In genomic region chr2:78977661-78978145, GRCh38 we compare ENCODE assay signal across 12 cellular contexts. TPM values are rescaled to one million over a fixed set of nuclear protein-coding genes. Genes with fewer than 3 reads are reported as not detected.
A peak's percentile ranks its signal among the peaks of the same experiment; 100 is the strongest.
DNase-seq lines count a peak whose midpoint lies in the region; ATAC-seq and TF ChIP-seq lines count a peak whose summit lies in the region.
"Had no signal": no experiment of that assay in that cellular context is flagged by ENCODE, and none has a peak within 500 bp of the region (broad histone marks: within the 10 kb centered on the region; RNA-seq: fewer than 3 reads in every experiment).

No MANE protein-coding gene starts in this region.

- H3K36me3 ChIP-seq in neutrophil: no peaks in the 10 kb centered on the region
- H3K36me3 ChIP-seq in GM23248 (ENCODE audit: low read depth): no peaks in the 10 kb centered on the region
- H3K36me3 ChIP-seq: right atrium auricular region had no signal

- H3K27me3 Mint-ChIP-seq in osteocyte (ENCODE audit: unreplicated experiment): no peaks in the 10 kb centered on the region
- H3K27me3 Mint-ChIP-seq in activated CD4-positive, alpha-beta T cell treated with anti-CD3 and anti-CD28 coated beads, Interleukin-2, amount 10 ng/mL, durations not matched to agents 7 days and 5 days: no peaks in the 10 kb centered on the region

- H3K4me3 ChIP-seq in HL-60 (replicated peaks; ENCODE audit: insufficient read depth, low read length) (no peak overlapping the region), neutrophil (ENCODE audit: low read depth in 1 of 2, low read length in 1 of 2) (peak overlapping the region in 1 of 2 experiments; percentile 17), GM23248 (no peak overlapping the region)
- H3K4me3 ChIP-seq: right atrium auricular region had no signal

- no peak overlapping the region for H3K4me2 ChIP-seq in GM23248 (ENCODE audit: unreplicated experiment)

- H3K9me2 ChIP-seq in GM23248 (ENCODE audit: insufficient read depth): no peaks in the 10 kb centered on the region

- no peak overlapping the region for H3K4me3 Mint-ChIP-seq in osteocyte (ENCODE audit: unreplicated experiment)
- H3K4me3 Mint-ChIP-seq in activated CD4-positive, alpha-beta T cell treated with anti-CD3 and anti-CD28 coated beads, Interleukin-2, amount 10 ng/mL, durations not matched to agents 7 days and 5 days: no peak overlapping the region
- H3K4me3 Mint-ChIP-seq: activated T-cell treated with anti-CD3 and anti-CD28 coated beads, Interleukin-2, amount 50 U/mL, for 4 hours; stimulated activated naive CD8-positive, alpha-beta T cell treated with anti-CD3 and anti-CD28 coated beads, Interleukin-15, Interleukin-2, amounts not matched to agents 100 ng/mL and 50 ng/mL, for 24 hours had no signal

- H3K79me2 ChIP-seq in GM23248 (ENCODE audit: insufficient read depth): no peaks in the 10 kb centered on the region

- DNase-seq in HL-60 (ENCODE audit: low read depth in 1 of 2, low spot score in 1 of 2) (peak; percentile 47 to 87), osteocyte (ENCODE audit: extremely low spot score, unreplicated experiment) (no peak), GM23248 (no peak)
- no peak for DNase-seq in activated naive CD4-positive, alpha-beta T cell treated with anti-CD3 and anti-CD28 coated beads, Interleukin-2, amount 50 U/mL, for 72 hours (ENCODE audit: low spot score in 2 of 2)
- no peak for DNase-seq in activated CD4-positive, alpha-beta T cell treated with anti-CD3 and anti-CD28 coated beads, Interleukin-2, amount 10 ng/mL, durations not matched to agents 7 days and 5 days
- DNase-seq: activated T-cell treated with anti-CD3 and anti-CD28 coated beads, Interleukin-2, amount 50 U/mL, for 4 hours; effector memory CD4-positive, alpha-beta T cell had no signal

- H3F3A ChIP-seq in GM23248 (ENCODE audit: insufficient read depth): no peaks in the 10 kb centered on the region

- no peak overlapping the region for H3K9ac ChIP-seq in GM23248

- H3K9me3 Mint-ChIP-seq in osteocyte (ENCODE audit: unreplicated experiment): no peaks in the 10 kb centered on the region
- peaks cover 4 to 7% of the 10 kb centered on the region in 2 donors for H3K9me3 Mint-ChIP-seq in activated naive CD4-positive, alpha-beta T cell treated with anti-CD3 and anti-CD28 coated beads, Interleukin-2, amount 50 U/mL, for 72 hours
- H3K9me3 Mint-ChIP-seq in activated CD4-positive, alpha-beta T cell treated with anti-CD3 and anti-CD28 coated beads, Interleukin-2, amount 10 ng/mL, durations not matched to agents 7 days and 5 days: peaks cover 2% of the 10 kb centered on the region

- H4K20me1 ChIP-seq in GM23248 (ENCODE audit: insufficient read depth): no peaks in the 10 kb centered on the region

- no peaks in the 10 kb centered on the region for H3K36me3 Mint-ChIP-seq in osteocyte (ENCODE audit: unreplicated experiment)
- H3K36me3 Mint-ChIP-seq in activated naive CD4-positive, alpha-beta T cell treated with anti-CD3 and anti-CD28 coated beads, Interleukin-2, amount 50 U/mL, for 72 hours: peaks cover 0 to 5% of the 10 kb centered on the region in 2 donors
- H3K36me3 Mint-ChIP-seq in activated CD4-positive, alpha-beta T cell treated with anti-CD3 and anti-CD28 coated beads, Interleukin-2, amount 10 ng/mL, durations not matched to agents 7 days and 5 days (ENCODE audit: low read depth): no peaks in the 10 kb centered on the region

- H3K27ac ChIP-seq in HL-60 (replicated peaks) (peak overlapping the region; percentile 33; the same call in 1 of the 2 replicates), neutrophil (peak overlapping the region; percentile 82), GM23248 (no peak overlapping the region)
- H3K27ac ChIP-seq: right atrium auricular region had no signal

- no peak overlapping the region for H2AFZ ChIP-seq in GM23248

- no peak for TF ChIP-seq CTCF in HL-60 (IDR thresholded peaks at IDR 0.05; ENCODE audit: insufficient read depth, low read length)
- TF ChIP-seq CTCF in neutrophil (IDR thresholded peaks at IDR 0.05): no peak
- no peak for TF ChIP-seq CTCF in osteocyte (IDR thresholded peaks at IDR 0.05)

- peaks cover 12 to 32% of the 10 kb centered on the region in 2 experiments for H3K4me1 ChIP-seq in neutrophil (ENCODE audit: control insufficient read depth in 1 of 2, insufficient read depth in 1 of 2, low read depth in 1 of 2, low read length in 1 of 2)
- H3K4me1 ChIP-seq in GM23248 (ENCODE audit: insufficient read depth): no peaks in the 10 kb centered on the region
- H3K4me1 ChIP-seq: right atrium auricular region had no signal

- CTCF ChIA-PET in activated CD4-positive, alpha-beta T cell treated with anti-CD3 and anti-CD28 coated beads, Interleukin-2, amount 10 ng/mL, durations not matched to agents 7 days and 5 days (lab: Charles Lee): no interaction called here

- POLR2A ChIA-PET in activated CD4-positive, alpha-beta T cell treated with anti-CD3 and anti-CD28 coated beads, Interleukin-2, amount 10 ng/mL, durations not matched to agents 7 days and 5 days (lab: Charles Lee): no interaction called here

- 12 to 18% methylated on average over 4 of the region's 4 CpGs for WGBS in GM23248 (ENCODE audit: low coverage in 1 of 2, low lambda C conversion rate in 2 of 2, missing lambda C conversion rate in 2 of 2), 2 experiments

- ATAC-seq in GM19025 (IDR thresholded peaks at IDR 0.05; ENCODE audit: low read depth, unreplicated experiment) (peak; percentile 92), HG02759 (IDR thresholded peaks at IDR 0.05; ENCODE audit: unreplicated experiment) (peak; percentile 93)
- no peak for ATAC-seq in activated naive CD4-positive, alpha-beta T cell treated with anti-CD3 and anti-CD28 coated beads, Interleukin-2, amount 50 U/mL, for 72 hours
- ATAC-seq: activated T-cell treated with anti-CD3 and anti-CD28 coated beads, Interleukin-2, amount 50 U/mL, for 4 hours had no signal

- no peaks in the 10 kb centered on the region for H3K4me1 Mint-ChIP-seq in osteocyte (ENCODE audit: unreplicated experiment)
- H3K4me1 Mint-ChIP-seq in activated CD4-positive, alpha-beta T cell treated with anti-CD3 and anti-CD28 coated beads, Interleukin-2, amount 10 ng/mL, durations not matched to agents 7 days and 5 days: no peaks in the 10 kb centered on the region

- in situ Hi-C loops in GM23248 (cut with MboI): no loop called here

- H3K9me3 ChIP-seq in neutrophil: no peaks in the 10 kb centered on the region
- H3K9me3 ChIP-seq in GM23248 (ENCODE audit: low read depth): no peaks in the 10 kb centered on the region
- H3K9me3 ChIP-seq: right atrium auricular region had no signal

- H3K27me3 ChIP-seq in HL-60 (ENCODE audit: insufficient read depth, poor library complexity, severe bottlenecking): no peaks in the 10 kb centered on the region
- peaks cover 15% of the 10 kb centered on the region for H3K27me3 ChIP-seq in neutrophil
- no peaks in the 10 kb centered on the region for H3K27me3 ChIP-seq in GM23248 (replicated peaks; ENCODE audit: insufficient read depth)

- H3K27ac Mint-ChIP-seq in osteocyte (ENCODE audit: unreplicated experiment): no peak overlapping the region
- no peak overlapping the region for H3K27ac Mint-ChIP-seq in activated naive CD4-positive, alpha-beta T cell treated with anti-CD3 and anti-CD28 coated beads, Interleukin-2, amount 50 U/mL, for 72 hours
- H3K27ac Mint-ChIP-seq in activated CD4-positive, alpha-beta T cell treated with anti-CD3 and anti-CD28 coated beads, Interleukin-2, amount 10 ng/mL, durations not matched to agents 7 days and 5 days: no peak overlapping the region
- H3K27ac Mint-ChIP-seq: stimulated activated naive CD8-positive, alpha-beta T cell treated with anti-CD3 and anti-CD28 coated beads, Interleukin-15, Interleukin-2, amounts not matched to agents 100 ng/mL and 50 ng/mL, for 24 hours had no signal

RNA-seq across cellular contexts. Expression of gene REG3G, which starts 47.8 kb away (rescaled TPM):
- not detected in 2 replicates for total RNA-seq in osteocyte
- total RNA-seq in GM23248 (2014; rRNA removed; shearing (Covaris generic)): not detected in 2 replicates
- not detected in 2 replicates for polyA plus RNA-seq in GM23248 (2016; fragmentation: Nextera tagmentation; extraction: Ambion mirVana)
- not detected for total RNA-seq in activated naive CD4-positive, alpha-beta T cell treated with anti-CD3 and anti-CD28 coated beads, Interleukin-2, amount 50 U/mL, for 72 hours
- not detected for total RNA-seq in activated CD4-positive, alpha-beta T cell treated with anti-CD3 and anti-CD28 coated beads, Interleukin-2, amount 10 ng/mL, durations not matched to agents 7 days and 5 days
- total RNA-seq: right atrium auricular region had no signal

Comparison
In these comparisons a context has a peak if more than half of its experiments do, and no peak if none do; other contexts are left out.
1. ATAC-seq: peak in GM19025 (single experiment) and HG02759 (single experiment); none in activated naive CD4-positive, alpha-beta T cell treated with anti-CD3 and anti-CD28 coated beads, Interleukin-2, amount 50 U/mL, for 72 hours (0 of 2).
2. DNase-seq: peak in HL-60 (2 of 2); none in osteocyte (single experiment), GM23248 (single experiment), activated naive CD4-positive, alpha-beta T cell treated with anti-CD3 and anti-CD28 coated beads, Interleukin-2, amount 50 U/mL, for 72 hours (0 of 2) and activated CD4-positive, alpha-beta T cell treated with anti-CD3 and anti-CD28 coated beads, Interleukin-2, amount 10 ng/mL, durations not matched to agents 7 days and 5 days (single experiment).